In the genomic region with DNA sequence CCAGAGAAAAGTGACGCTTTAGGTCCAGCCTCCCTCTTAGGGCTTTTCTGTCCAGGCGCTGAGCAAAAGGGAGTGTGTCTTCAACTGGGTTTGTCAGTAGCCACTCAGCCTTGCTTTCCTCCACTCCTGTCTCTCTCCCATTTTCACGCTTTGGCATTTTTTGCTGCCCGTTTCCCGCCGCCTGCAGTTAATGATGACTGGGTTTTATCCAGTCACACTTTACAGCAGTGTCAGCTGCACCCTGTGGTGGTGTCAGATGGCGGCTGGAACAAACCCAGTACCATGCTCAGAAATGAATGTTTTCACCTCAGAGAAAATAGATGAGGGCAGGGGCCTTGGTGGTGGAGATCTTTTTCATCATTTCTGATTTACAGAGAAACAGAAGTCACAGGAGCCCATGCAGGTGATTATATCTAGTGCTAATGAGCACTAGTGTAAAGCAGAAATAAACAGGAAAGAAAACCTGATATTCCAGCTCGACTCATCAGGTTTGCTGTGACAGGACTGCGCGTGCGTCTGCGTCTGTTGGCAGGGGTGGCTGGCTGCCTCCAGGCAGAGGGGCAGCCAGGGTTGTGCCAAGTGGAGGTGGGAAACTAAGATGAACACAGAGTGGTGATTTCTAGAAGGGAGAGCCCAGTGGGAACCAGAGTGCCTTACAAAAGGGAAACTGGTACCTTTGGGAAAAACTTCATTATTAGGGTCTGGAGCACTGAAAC, we compare ENCODE assay signal across 27 cellular contexts.
DNase-seq lines count a peak whose midpoint lies in the region; ATAC-seq, FAIRE-seq and TF ChIP-seq lines count a peak whose summit lies in the region.
"Had no signal": no experiment of that assay in that cellular context is flagged by ENCODE, and none has a peak within 500 bp of the region (broad histone marks: within the 10 kb centered on the region; RNA-seq: fewer than 3 reads in every experiment).

No MANE protein-coding gene starts in this region.

- in situ Hi-C loops in G401 (cut with HindIII; ENCODE audit: low sequenced_read_pairs): no loop called here

- no peaks in the 10 kb centered on the region for H3K36me3 ChIP-seq in kidney (ENCODE audit: control insufficient read depth in 1 of 2, insufficient read depth in 2 of 2, low read length in 2 of 2)
- H3K36me3 ChIP-seq: pancreas, spleen, tibial nerve had no signal

- peak; percentile 94 for DNase-seq in G401 (ENCODE audit: low spot score)
- peak; percentile 31 for DNase-seq in NCI-H2227 treated with DMSO at 0.1 percent for 48 hours (lab: John Stamatoyannopoulos, UW)
- no peak for DNase-seq in foreskin keratinocyte
- no peak for DNase-seq in nephron progenitor cell
- no peak for DNase-seq in NOMO-1 (lab: John Stamatoyannopoulos, UW; ENCODE audit: unreplicated experiment in 2 of 2)
- no peak for DNase-seq in posterior cingulate gyrus
- DNase-seq in HUDEP-2 (lab: John Stamatoyannopoulos, UW; ENCODE audit: unreplicated experiment in 76 of 76): no peak
- DNase-seq in kidney: no peak
- DNase-seq: aorta; CD8-positive, alpha-beta memory T cell; DMS53; mammary epithelial cell; NCI-H187 treated with DMSO at 0.1 percent for 48 hours; NCI-H526; SHP77 treated with DMSO at 0.1 percent for 48 hours; spleen; stimulated activated CD4-positive, alpha-beta T cell treated with anti-CD3 and anti-CD28 coated beads, Interleukin-4, amount 100 ng/mL, for 24 hours; T-cell had no signal

- no peak overlapping the region for H3K4me3 Mint-ChIP-seq in nephron progenitor cell
- H3K4me3 Mint-ChIP-seq: activated naive CD4-positive, alpha-beta T cell treated with anti-CD3 and anti-CD28 coated beads, Interleukin-2, amount 50 U/mL, for 24 hours; CD8-positive, alpha-beta memory T cell; stimulated activated naive CD8-positive, alpha-beta T cell treated with anti-CD3 and anti-CD28 coated beads, Interleukin-15, Interleukin-2, amounts not matched to agents 100 ng/mL and 50 ng/mL, for 24 hours; T-cell had no signal

- intact Hi-C loops in posterior cingulate gyrus (cut with DNase I): no loop called here
- intact Hi-C loops in kidney (cut with DNase I): no loop called here

- H3K4me1 ChIP-seq in foreskin keratinocyte: no peaks in the 10 kb centered on the region
- H3K4me1 ChIP-seq in kidney (ENCODE audit: control insufficient read depth in 1 of 2, insufficient read depth in 1 of 2, low read depth in 1 of 2, low read length in 2 of 2): peaks cover 0 to 2% of the 10 kb centered on the region in 2 donors
- H3K4me1 ChIP-seq: pancreas, spleen had no signal

- no peak overlapping the region for H3K4me3 ChIP-seq in kidney (ENCODE audit: low read length in 2 of 2)
- H3K4me3 ChIP-seq: GM12878, hepatocyte, pancreas, spleen, tibial nerve had no signal

- H3K27me3 Mint-ChIP-seq in nephron progenitor cell (ENCODE audit: low read depth, poor library complexity): no peaks in the 10 kb centered on the region
- H3K27me3 Mint-ChIP-seq: activated naive CD4-positive, alpha-beta T cell treated with anti-CD3 and anti-CD28 coated beads, Interleukin-2, amount 50 U/mL, for 24 hours had no signal

- TF ChIP-seq CTCF in foreskin keratinocyte (conservative IDR thresholded peaks at IDR 0.05) (no peak), nephron progenitor cell (IDR thresholded peaks at IDR 0.05) (no peak), kidney (IDR thresholded peaks at IDR 0.05; ENCODE audit: borderline replicate concordance, extremely low read depth, insufficient read depth) (no peak)

- no peak overlapping the region for H3K27ac ChIP-seq in foreskin keratinocyte
- peak overlapping the region in 1 of 2 donors; percentile 3 for H3K27ac ChIP-seq in kidney (ENCODE audit: low read depth in 2 of 2, low read length in 2 of 2)
- H3K27ac ChIP-seq: hepatocyte, pancreas, spleen, tibial nerve had no signal

- peaks cover 3% of the 10 kb centered on the region for H3K9me3 Mint-ChIP-seq in nephron progenitor cell
- H3K9me3 Mint-ChIP-seq: activated naive CD4-positive, alpha-beta T cell treated with anti-CD3 and anti-CD28 coated beads, Interleukin-2, amount 50 U/mL, for 24 hours; CD8-positive, alpha-beta memory T cell; stimulated activated naive CD8-positive, alpha-beta T cell treated with anti-CD3 and anti-CD28 coated beads, Interleukin-15, Interleukin-2, amounts not matched to agents 100 ng/mL and 50 ng/mL, for 24 hours; T-cell had no signal

- no peaks in the 10 kb centered on the region for H3K9me3 ChIP-seq in kidney (ENCODE audit: control insufficient read depth in 1 of 2, low read length in 2 of 2)
- H3K9me3 ChIP-seq: pancreas, spleen, tibial nerve had no signal

- ATAC-seq in foreskin keratinocyte: peak; percentile 23
- ATAC-seq: GM12878, T-cell had no signal

- H3K27me3 ChIP-seq in foreskin keratinocyte: no peaks in the 10 kb centered on the region
- H3K27me3 ChIP-seq: hepatocyte, pancreas, spleen, tibial nerve had no signal

- H3K4me1 Mint-ChIP-seq in nephron progenitor cell: peaks cover 57% of the 10 kb centered on the region
- H3K4me1 Mint-ChIP-seq: activated naive CD4-positive, alpha-beta T cell treated with anti-CD3 and anti-CD28 coated beads, Interleukin-2, amount 50 U/mL, for 24 hours; CD8-positive, alpha-beta memory T cell; T-cell had no signal

- H3K36me3 Mint-ChIP-seq in nephron progenitor cell (ENCODE audit: low read depth): peaks cover 63% of the 10 kb centered on the region
- H3K36me3 Mint-ChIP-seq: activated naive CD4-positive, alpha-beta T cell treated with anti-CD3 and anti-CD28 coated beads, Interleukin-2, amount 50 U/mL, for 24 hours; T-cell had no signal

- peak overlapping the region; percentile 97 for H3K27ac Mint-ChIP-seq in nephron progenitor cell
- H3K27ac Mint-ChIP-seq: activated naive CD4-positive, alpha-beta T cell treated with anti-CD3 and anti-CD28 coated beads, Interleukin-2, amount 50 U/mL, for 24 hours; CD8-positive, alpha-beta memory T cell; stimulated activated naive CD8-positive, alpha-beta T cell treated with anti-CD3 and anti-CD28 coated beads, Interleukin-15, Interleukin-2, amounts not matched to agents 100 ng/mL and 50 ng/mL, for 24 hours; T-cell had no signal

- no peak overlapping the region for H3K9ac ChIP-seq in kidney (ENCODE audit: low read length in 2 of 2)

- no peak for FAIRE-seq in kidney (lab: Jason Lieb, UNC)
- FAIRE-seq: colon, GM12878, islet of Langerhans, pancreas, TTC549 had no signal

Comparison
In these comparisons a context has a peak if more than half of its experiments do, and no peak if none do; other contexts are left out.
1. DNase-seq: peak in G401 (single experiment) and NCI-H2227 treated with DMSO at 0.1 percent for 48 hours (single experiment); none in foreskin keratinocyte (0 of 2), nephron progenitor cell (single experiment), NOMO-1 (0 of 2), posterior cingulate gyrus (0 of 10), HUDEP-2 (0 of 76) and kidney (single experiment).